1 cellular context compared by ENCODE assay signal in genomic region chr1:17053071-17053684, GRCh38.
TF ChIP-seq lines count a peak whose summit lies in the region.

No MANE protein-coding gene starts in this region.

TF ChIP-seq in liver, 16 proteins besides CTCF, POLR2A, EP300 and RAD21 (continued from another document):
- TF ChIP-seq ATF3 (IDR thresholded peaks at IDR 0.05) = no peak
- no peak for TF ChIP-seq HNF4A (conservative IDR thresholded peaks at IDR 0.05)
